ENCODE assay signal across 24 cellular contexts in genomic region chr20:32365560-32365959, GRCh38. TPM values are rescaled to one million over a fixed set of nuclear protein-coding genes. Genes with fewer than 3 reads are reported as not detected.
DNase-seq lines count a peak whose midpoint lies in the region; ATAC-seq and TF ChIP-seq lines count a peak whose summit lies in the region.
"Had no signal": no experiment of that assay in that cellular context is flagged by ENCODE, and none has a peak within 500 bp of the region (broad histone marks: within the 10 kb centered on the region; RNA-seq: fewer than 3 reads in every experiment).

No MANE protein-coding gene starts in this region.

- CTCF ChIA-PET in HEK293 (lab: Yijun Ruan, JAX) (no interaction called here), T-cell (lab: Charles Lee) (interaction anchor here (0.5 to 0.6 kb wide), 3 partner anchors 26 to 35 kb away, joined by 3 to 5 read pairs (median 3); no protein-coding TSS in a partner anchor)

- ATAC-seq in T-cell (replicated peaks in 1 of 4) (no peak), HG02798 (IDR thresholded peaks at IDR 0.05; ENCODE audit: poor library complexity, unreplicated experiment) (no peak)
- ATAC-seq: HCT116, left cardiac atrium had no signal

- H3K36me3 ChIP-seq in HEK293 (ENCODE audit: control insufficient read depth in 2 of 2, insufficient read depth in 1 of 2, low read length in 2 of 2) (peaks cover 11 to 32% of the 10 kb centered on the region in 2 experiments; a peak in 2 of 3 replicates), endocrine pancreas (ENCODE audit: control insufficient read depth, insufficient read depth, low read length) (no peaks in the 10 kb centered on the region), tibial artery (peaks cover 5 to 13% (median 5%) of the 10 kb centered on the region in 3 donors)

- TF ChIP-seq CTCF in HEK293 (tag by site-specific recombination; IDR thresholded peaks at IDR 0.05) (no peak), tibial artery (IDR thresholded peaks at IDR 0.05) (no peak)

- H3K27ac Mint-ChIP-seq in T-cell, result peak overlapping the region; percentile 11 to 67
- H3K27ac Mint-ChIP-seq: neural progenitor cell had no signal

- H3K36me3 Mint-ChIP-seq in T-cell, result peaks cover 8% of the 10 kb centered on the region

- H3K4me3 Mint-ChIP-seq in T-cell, result peak overlapping the region in 1 of 3 donors; percentile 25
- H3K4me3 Mint-ChIP-seq: activated T-helper 1 cell treated with anti-CD3 and anti-CD28 coated beads, Interleukin-12 subunit alpha, Interleukin-12 subunit beta, Interleukin-2, Interleukin-4 antibody, amounts not matched to agents 30 ng/mL and 10 ng/mL and 1 ng/mL, durations not matched to agents 14 hours and 24 hours and 36 hours; neural progenitor cell; stimulated activated naive B cell treated with anti-CD40 and anti-IgM and Interleukin-4, amounts not matched to agents 10 μg/mL and 1 μg/mL and 100 μg/mL, for 72 hours had no signal

- peaks cover 79 to 85% (median 81%) of the 10 kb centered on the region in 3 donors for H3K4me1 Mint-ChIP-seq in T-cell

- DNase-seq in NCI-H82 (lab: John Stamatoyannopoulos, UW), result peak; percentile 26
- no peak for DNase-seq in NCI-H82 treated with DMSO at 0.1 percent for 48 hours (lab: John Stamatoyannopoulos, UW; ENCODE audit: unreplicated experiment)
- DNase-seq in T-cell, result no peak
- DNase-seq in tibial artery, result no peak
- DNase-seq in T1000 (lab: John Stamatoyannopoulos, UW), result no peak
- DNase-seq: activated CD4-positive, alpha-beta T cell treated with anti-CD3 and anti-CD28 coated beads, Interleukin-2, amount 50 U/mL, for 1 hour; central memory CD4-positive, alpha-beta T cell; DMS53; foreskin fibroblast; left cardiac atrium; midbrain; NCI-H1436 treated with DMSO at 0.1 percent for 48 hours; PC-9; stimulated activated naive B cell treated with anti-CD40 and anti-IgM and Interleukin-4, amounts not matched to agents 10 μg/mL and 1 μg/mL and 100 μg/mL, for 72 hours; T-helper 9 cell; upper lobe of left lung had no signal

- no peak overlapping the region for H3K9ac ChIP-seq in endocrine pancreas (ENCODE audit: control insufficient read depth, insufficient read depth, low read length)
- H3K9ac ChIP-seq: BLaER1, neural progenitor cell had no signal

- H3K27ac ChIP-seq in HEK293 (ENCODE audit: extremely low read depth, low read depth, low read length) (no peak overlapping the region), tibial artery (no peak overlapping the region)
- H3K27ac ChIP-seq: 22Rv1, BLaER1, neural progenitor cell, PC-9, upper lobe of left lung had no signal

- no peaks in the 10 kb centered on the region for H3K27me3 ChIP-seq in endocrine pancreas (ENCODE audit: control insufficient read depth, insufficient read depth, low read length)
- no peaks in the 10 kb centered on the region for H3K27me3 ChIP-seq in tibial artery
- H3K27me3 ChIP-seq: BLaER1, neural progenitor cell, upper lobe of left lung had no signal

- POLR2A ChIA-PET in HEK293 (lab: Yijun Ruan, JAX) (no interaction called here), T-cell (lab: Charles Lee) (interaction anchor here in 1 of 2 donors (0.6 kb wide), 1 partner anchor 119 kb away, joined by 7 read pairs; no protein-coding TSS in a partner anchor)

- H3K9me3 Mint-ChIP-seq in T-cell, result no peaks in the 10 kb centered on the region
- H3K9me3 Mint-ChIP-seq: activated T-helper 1 cell treated with anti-CD3 and anti-CD28 coated beads, Interleukin-12 subunit alpha, Interleukin-12 subunit beta, Interleukin-2, Interleukin-4 antibody, amounts not matched to agents 30 ng/mL and 10 ng/mL and 1 ng/mL, durations not matched to agents 14 hours and 24 hours and 36 hours; neural progenitor cell; stimulated activated naive B cell treated with anti-CD40 and anti-IgM and Interleukin-4, amounts not matched to agents 10 μg/mL and 1 μg/mL and 100 μg/mL, for 72 hours had no signal

- no peaks in the 10 kb centered on the region for H3K27me3 Mint-ChIP-seq in T-cell
- H3K27me3 Mint-ChIP-seq: stimulated activated naive B cell treated with anti-CD40 and anti-IgM and Interleukin-4, amounts not matched to agents 10 μg/mL and 1 μg/mL and 100 μg/mL, for 72 hours had no signal

- intact Hi-C loops in tibial artery (cut with DNase I; ENCODE audit: low total_unique reads), result no loop called here

- no peaks in the 10 kb centered on the region for H3K9me3 ChIP-seq in HEK293 (ENCODE audit: control insufficient read depth, insufficient read depth, low read depth, low read length)
- H3K9me3 ChIP-seq in endocrine pancreas (ENCODE audit: control insufficient read depth, low read length), result no peaks in the 10 kb centered on the region
- no peaks in the 10 kb centered on the region for H3K9me3 ChIP-seq in tibial artery
- H3K9me3 ChIP-seq: BLaER1, upper lobe of left lung had no signal

- H3K4me3 ChIP-seq in HEK293 (ENCODE audit: low read depth, low read length) (no peak overlapping the region), endocrine pancreas (ENCODE audit: control insufficient read depth, insufficient read depth, low read length) (peak overlapping the region; percentile 64), tibial artery (no peak overlapping the region)
- H3K4me3 ChIP-seq: BLaER1, neural progenitor cell, PC-9, upper lobe of left lung had no signal

- H3K4me1 ChIP-seq in HEK293 (ENCODE audit: control insufficient read depth, insufficient read depth, low read length), result peaks cover 14% of the 10 kb centered on the region
- H3K4me1 ChIP-seq in endocrine pancreas (ENCODE audit: control insufficient read depth, insufficient read depth, low read length), result peaks cover 21% of the 10 kb centered on the region
- peaks cover 0 to 75% (median 39%) of the 10 kb centered on the region in 4 donors for H3K4me1 ChIP-seq in tibial artery

TF ChIP-seq in HEK293, 187 proteins besides CTCF, POLR2A, EP300 and RAD21:
- TF ChIP-seq ZNF707 (tag by site-specific recombination; IDR thresholded peaks at IDR 0.05) (no peak), ZNF600 (tag by site-specific recombination; IDR thresholded peaks at IDR 0.05) (peak; percentile 71; the same call in 1 of the 2 replicates), ZNF768 (tag by site-specific recombination; IDR thresholded peaks at IDR 0.05) (no peak), MYNN (tag by site-specific recombination; IDR thresholded peaks at IDR 0.05; ENCODE audit: borderline replicate concordance) (no peak)
- TF ChIP-seq, protein P1, sequence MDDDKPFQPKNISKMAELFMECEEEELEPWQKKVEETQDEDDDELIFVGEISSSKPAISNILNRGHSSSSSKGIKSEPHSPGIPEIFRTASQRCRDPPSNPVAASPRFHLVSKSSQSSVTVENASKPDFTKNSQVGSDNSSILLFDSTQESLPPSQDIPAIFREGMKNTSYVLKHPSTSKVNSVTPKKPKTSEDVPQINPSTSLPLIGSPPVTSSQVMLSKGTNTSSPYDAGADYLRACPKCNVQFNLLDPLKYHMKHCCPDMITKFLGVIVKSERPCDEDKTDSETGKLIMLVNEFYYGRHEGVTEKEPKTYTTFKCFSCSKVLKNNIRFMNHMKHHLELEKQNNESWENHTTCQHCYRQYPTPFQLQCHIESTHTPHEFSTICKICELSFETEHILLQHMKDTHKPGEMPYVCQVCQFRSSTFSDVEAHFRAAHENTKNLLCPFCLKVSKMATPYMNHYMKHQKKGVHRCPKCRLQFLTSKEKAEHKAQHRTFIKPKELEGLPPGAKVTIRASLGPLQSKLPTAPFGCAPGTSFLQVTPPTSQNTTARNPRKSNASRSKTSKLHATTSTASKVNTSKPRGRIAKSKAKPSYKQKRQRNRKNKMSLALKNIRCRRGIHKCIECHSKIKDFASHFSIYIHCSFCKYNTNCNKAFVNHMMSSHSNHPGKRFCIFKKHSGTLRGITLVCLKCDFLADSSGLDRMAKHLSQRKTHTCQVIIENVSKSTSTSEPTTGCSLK (tag by site-specific recombination; IDR thresholded peaks at IDR 0.05), result no peak
TF ChIP-seq in HEK293: peak in this region for 1.

RNA-seq across cellular contexts. Expression of gene ASXL1, which starts 7.4 kb away (rescaled TPM):
- 100 to 1,000 TPM; 122 to 204 (median 137) TPM for total RNA-seq in T-cell
